ENCODE assay signal across 12 cellular contexts in genomic region chr13:97279913-97280312, GRCh38. TPM values are rescaled to one million over a fixed set of nuclear protein-coding genes. Genes with fewer than 3 reads are reported as not detected.
DNase-seq lines count a peak whose midpoint lies in the region; ATAC-seq and TF ChIP-seq lines count a peak whose summit lies in the region.
"Had no signal": no experiment of that assay in that cellular context is flagged by ENCODE, and none has a peak within 500 bp of the region (broad histone marks: within the 10 kb centered on the region; RNA-seq: fewer than 3 reads in every experiment).

No MANE protein-coding gene starts in this region.

- H3K9me3 ChIP-seq in HEK293 (ENCODE audit: control insufficient read depth, insufficient read depth, low read depth, low read length) (no peaks in the 10 kb centered on the region), breast epithelium (no peaks in the 10 kb centered on the region), BE2C (no peaks in the 10 kb centered on the region)

- H3K4me1 ChIP-seq in HEK293 (ENCODE audit: control insufficient read depth, insufficient read depth, low read length) (peaks cover 11% of the 10 kb centered on the region), breast epithelium (peaks cover 3 to 14% of the 10 kb centered on the region in 2 donors), BE2C (peaks cover 5% of the 10 kb centered on the region; the same call in 1 of the 2 replicates)

- TF ChIP-seq CTCF in HEK293 (tag by site-specific recombination; IDR thresholded peaks at IDR 0.05) (no peak), breast epithelium (IDR thresholded peaks at IDR 0.05) (no peak), BE2C (IDR thresholded peaks at IDR 0.05; ENCODE audit: low read depth, low read length) (no peak)

- no peak for TF ChIP-seq POLR2A in breast epithelium (IDR thresholded peaks at IDR 0.05)

- H3K27me3 ChIP-seq in breast epithelium (no peaks in the 10 kb centered on the region), BE2C (no peaks in the 10 kb centered on the region)

- H3K27me3 Mint-ChIP-seq in activated CD4-positive, alpha-beta memory T cell treated with anti-CD3 and anti-CD28 coated beads, Interleukin-2, amount 10 ng/mL, durations not matched to agents 7 days and 5 days: no peaks in the 10 kb centered on the region
- H3K27me3 Mint-ChIP-seq: activated naive CD8-positive, alpha-beta T cell treated with anti-CD3 and anti-CD28 coated beads, Interleukin-2, amount 50 U/mL, for 24 hours had no signal

- H3K27ac Mint-ChIP-seq in activated CD4-positive, alpha-beta memory T cell treated with anti-CD3 and anti-CD28 coated beads, Interleukin-2, amount 10 ng/mL, durations not matched to agents 7 days and 5 days: no peak overlapping the region
- H3K27ac Mint-ChIP-seq: activated naive CD8-positive, alpha-beta T cell treated with anti-CD3 and anti-CD28 coated beads, Interleukin-2, amount 50 U/mL, for 24 hours had no signal

- H3K4me3 Mint-ChIP-seq in activated CD4-positive, alpha-beta memory T cell treated with anti-CD3 and anti-CD28 coated beads, Interleukin-2, amount 10 ng/mL, durations not matched to agents 7 days and 5 days: no peak overlapping the region
- H3K4me3 Mint-ChIP-seq: activated naive CD8-positive, alpha-beta T cell treated with anti-CD3 and anti-CD28 coated beads, Interleukin-2, amount 50 U/mL, for 24 hours had no signal

- H3K36me3 Mint-ChIP-seq in activated CD4-positive, alpha-beta memory T cell treated with anti-CD3 and anti-CD28 coated beads, Interleukin-2, amount 10 ng/mL, durations not matched to agents 7 days and 5 days (ENCODE audit: low read depth): peaks cover 23% of the 10 kb centered on the region

- POLR2A ChIA-PET in HEK293 (lab: Yijun Ruan, JAX): no interaction called here
- POLR2A ChIA-PET in activated CD4-positive, alpha-beta memory T cell treated with anti-CD3 and anti-CD28 coated beads, Interleukin-2, amount 10 ng/mL, durations not matched to agents 7 days and 5 days (lab: Charles Lee): no interaction called here

- ATAC-seq in left colon: peak; percentile 51

- no peak for DNase-seq in breast epithelium (ENCODE audit: low spot score in 2 of 2)
- no peak for DNase-seq in left colon
- DNase-seq in stromal cell of bone marrow (ENCODE audit: low read depth): peak; percentile 56
- no peak for DNase-seq in retina
- no peak for DNase-seq in NCI-H1092 (lab: John Stamatoyannopoulos, UW)
- no peak for DNase-seq in BE2C
- no peak for DNase-seq in activated CD4-positive, alpha-beta memory T cell treated with anti-CD3 and anti-CD28 coated beads, Interleukin-2, amount 10 ng/mL, durations not matched to agents 7 days and 5 days
- DNase-seq: activated naive CD8-positive, alpha-beta T cell treated with anti-CD3 and anti-CD28 coated beads, Interleukin-2, amount 50 U/mL, for 24 hours; DMS 273 treated with DMSO at 0.1 percent for 48 hours; NCI-H1417 treated with DMSO at 0.1 percent for 48 hours; T-helper 9 cell had no signal

- H3K9me3 Mint-ChIP-seq in activated CD4-positive, alpha-beta memory T cell treated with anti-CD3 and anti-CD28 coated beads, Interleukin-2, amount 10 ng/mL, durations not matched to agents 7 days and 5 days: no peaks in the 10 kb centered on the region
- H3K9me3 Mint-ChIP-seq: activated naive CD8-positive, alpha-beta T cell treated with anti-CD3 and anti-CD28 coated beads, Interleukin-2, amount 50 U/mL, for 24 hours had no signal

- intact Hi-C loops in breast epithelium (cut with DNase I; ENCODE audit: low total_unique reads) (no loop called here), left colon (cut with DNase I, micrococcal nuclease) (no loop called here)

- H3K36me3 ChIP-seq in HEK293 (ENCODE audit: control insufficient read depth in 2 of 2, insufficient read depth in 1 of 2, low read length in 2 of 2) (peaks cover 0 to 8% of the 10 kb centered on the region in 2 experiments; a peak in 1 of 3 replicates), breast epithelium (no peaks in the 10 kb centered on the region), BE2C (0 out of 2 replicates have a peak, but pooled peaks cover 5% of the 10 kb centered on the region)

- peaks cover 25% of the 10 kb centered on the region for H3K4me1 Mint-ChIP-seq in activated CD4-positive, alpha-beta memory T cell treated with anti-CD3 and anti-CD28 coated beads, Interleukin-2, amount 10 ng/mL, durations not matched to agents 7 days and 5 days

- H3K27ac ChIP-seq in HEK293 (ENCODE audit: extremely low read depth, low read depth, low read length) (no peak overlapping the region), breast epithelium (peak overlapping the region; percentile 77 to 80)

- no peak overlapping the region for H3K4me3 ChIP-seq in HEK293 (ENCODE audit: low read depth, low read length)
- no peak overlapping the region for H3K4me3 ChIP-seq in breast epithelium
- no peak overlapping the region for H3K4me3 ChIP-seq in BE2C (ENCODE audit: low read depth, low read length)

- CTCF ChIA-PET in HEK293 (lab: Yijun Ruan, JAX): no interaction called here
- CTCF ChIA-PET in activated CD4-positive, alpha-beta memory T cell treated with anti-CD3 and anti-CD28 coated beads, Interleukin-2, amount 10 ng/mL, durations not matched to agents 7 days and 5 days (lab: Charles Lee): no interaction called here

TF ChIP-seq in HEK293, 187 proteins besides CTCF, POLR2A, EP300 and RAD21 (continues in another document):
- TF ChIP-seq YY2 (tag by site-specific recombination; IDR thresholded peaks at IDR 0.05) (no peak), ZNF585B (tag by site-specific recombination; IDR thresholded peaks at IDR 0.05) (no peak), KLF7 (tag by site-specific recombination; IDR thresholded peaks at IDR 0.05; ENCODE audit: borderline replicate concordance) (no peak), PRDM4 (tag by site-specific recombination; IDR thresholded peaks at IDR 0.05) (peak; percentile 37; the same call in 1 of the 2 replicates), FEZF1 (tag by site-specific recombination; IDR thresholded peaks at IDR 0.05) (peak; percentile 86), ZFP41 (tag by site-specific recombination; IDR thresholded peaks at IDR 0.05; ENCODE audit: borderline replicate concordance) (no peak), IKZF3 (tag by site-specific recombination; IDR thresholded peaks at IDR 0.05) (0 out of 2 replicates have a peak, but pooled peaks have one; percentile 41), ZNF639 (tag by site-specific recombination; IDR thresholded peaks at IDR 0.05) (no peak), ZNF777 (tag by site-specific recombination; IDR thresholded peaks at IDR 0.05; ENCODE audit: borderline replicate concordance) (no peak), ZNF660 (tag by site-specific recombination; IDR thresholded peaks at IDR 0.05) (0 out of 2 replicates have a peak, but pooled peaks have one; percentile 8), ZEB2 (tag by site-specific recombination; IDR thresholded peaks at IDR 0.05) (0 out of 2 replicates have a peak, but pooled peaks have one; percentile 9), ZNF416 (tag by site-specific recombination; IDR thresholded peaks at IDR 0.05) (no peak), GFI1B (tag by site-specific recombination; IDR thresholded peaks at IDR 0.05) (peak; percentile 94), ZNF354C (tag by site-specific recombination; IDR thresholded peaks at IDR 0.05; ENCODE audit: borderline replicate concordance, low read depth) (no peak), ZNF433 (tag by site-specific recombination; IDR thresholded peaks at IDR 0.05; ENCODE audit: low read depth) (no peak), MZF1 (tag by site-specific recombination; IDR thresholded peaks at IDR 0.05; ENCODE audit: borderline replicate concordance) (no peak)

RNA-seq across cellular contexts. Expression of gene MBNL2, which starts 57.8 kb away (rescaled TPM):
- total RNA-seq in breast epithelium (100 to 1,000 TPM in 2 of 3 donors, 10 to 100 TPM in 1; 68.5 to 131 (median 120) TPM), left colon (10 to 100 TPM; 31.4 to 50.1 TPM)
- polyA plus RNA-seq in BE2C (2012; ENCODE audit: insufficient read depth, insufficient read length, low read depth): 20.9 TPM
- 10 to 100 TPM; 18.0 to 18.8 TPM for total RNA-seq in activated CD4-positive, alpha-beta memory T cell treated with anti-CD3 and anti-CD28 coated beads, Interleukin-2, amount 10 ng/mL, durations not matched to agents 7 days and 5 days
